10 cellular contexts compared by ENCODE assay signal in the genomic region with DNA sequence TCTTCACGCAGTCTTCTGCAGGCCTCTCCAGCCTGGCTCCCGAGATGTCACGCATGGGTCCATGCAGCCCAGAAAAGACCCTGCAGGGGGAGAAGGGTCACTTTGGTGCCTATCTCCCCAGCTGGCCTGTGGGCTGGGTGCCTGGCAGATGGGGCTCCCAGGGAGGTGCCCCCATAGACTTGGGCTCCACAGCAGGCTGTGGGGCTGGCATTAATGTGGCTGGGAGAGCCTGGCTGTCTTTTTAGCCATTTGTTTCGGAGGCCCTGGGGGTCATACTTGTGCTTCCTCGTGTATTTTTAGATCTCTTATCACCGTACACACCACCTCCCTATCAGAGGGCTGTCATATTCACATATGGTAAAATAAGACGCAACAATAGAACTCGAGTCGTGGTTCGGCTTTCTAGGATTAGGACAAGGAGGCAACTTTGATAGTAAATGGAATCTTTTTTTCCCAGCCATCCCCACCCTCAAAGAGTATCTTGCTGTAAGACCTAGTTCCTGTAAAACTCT.
DNase-seq lines count a peak whose midpoint lies in the region; ATAC-seq and TF ChIP-seq lines count a peak whose summit lies in the region.
"Had no signal": no experiment of that assay in that cellular context is flagged by ENCODE, and none has a peak within 500 bp of the region (broad histone marks: within the 10 kb centered on the region; RNA-seq: fewer than 3 reads in every experiment).

No MANE protein-coding gene starts in this region.

- peak overlapping the region; percentile 87 for H3K4me3 Mint-ChIP-seq in activated CD4-positive, alpha-beta T cell treated with anti-CD3 and anti-CD28 coated beads, Interleukin-2, amount 10 ng/mL, durations not matched to agents 24 days and 14 days

- H3K9me3 ChIP-seq in adrenal gland (replicated peaks in 1 of 3) (no peaks in the 10 kb centered on the region), left lung (no peaks in the 10 kb centered on the region), thoracic aorta (no peaks in the 10 kb centered on the region)

- H3K36me3 ChIP-seq in adrenal gland (replicated peaks in 1 of 2) = no peaks in the 10 kb centered on the region
- no peaks in the 10 kb centered on the region for H3K36me3 ChIP-seq in left lung
- no peaks in the 10 kb centered on the region for H3K36me3 ChIP-seq in thoracic aorta

- no peak for ATAC-seq in left lung
- ATAC-seq in thoracic aorta (ENCODE audit: insufficient number of reproducible peaks, low FRiP score, low read depth) = no peak

- peak overlapping the region; percentile 99 for H3K27ac Mint-ChIP-seq in activated CD4-positive, alpha-beta T cell treated with anti-CD3 and anti-CD28 coated beads, Interleukin-2, amount 10 ng/mL, durations not matched to agents 24 days and 14 days

- TF ChIP-seq POLR2A in adrenal gland (IDR thresholded peaks at IDR 0.05) = no peak

- peaks cover 51 to 92% of the 10 kb centered on the region in 2 donors for H3K4me1 ChIP-seq in adrenal gland (replicated peaks in 1 of 2)
- peaks cover 63 to 100% of the 10 kb centered on the region in 2 donors for H3K4me1 ChIP-seq in left lung
- peaks cover 87 to 99% of the 10 kb centered on the region in 2 donors for H3K4me1 ChIP-seq in thoracic aorta (ENCODE audit: control insufficient read depth in 1 of 2, low read depth in 2 of 2)

- TF ChIP-seq CTCF in adrenal gland (IDR thresholded peaks at IDR 0.05) (no peak), left lung (IDR thresholded peaks at IDR 0.05) (no peak), thoracic aorta (IDR thresholded peaks at IDR 0.05) (no peak)

- H3K27me3 Mint-ChIP-seq in activated CD4-positive, alpha-beta T cell treated with anti-CD3 and anti-CD28 coated beads, Interleukin-2, amount 10 ng/mL, durations not matched to agents 24 days and 14 days = no peaks in the 10 kb centered on the region

- WGBS in adrenal gland, 4 donors = 63 to 72% (median 67%) methylated on average over 10 of the region's 10 CpGs

- H3K4me3 ChIP-seq in adrenal gland (no peak overlapping the region), left lung (no peak overlapping the region), thoracic aorta (peak overlapping the region; percentile 57)

- no peaks in the 10 kb centered on the region for H3K9me3 Mint-ChIP-seq in activated CD4-positive, alpha-beta T cell treated with anti-CD3 and anti-CD28 coated beads, Interleukin-2, amount 10 ng/mL, durations not matched to agents 24 days and 14 days

- intact Hi-C loops in activated CD4-positive, alpha-beta T cell treated with anti-CD3 and anti-CD28 coated beads, Interleukin-2, amount 10 ng/mL, durations not matched to agents 24 days and 14 days (cut with micrococcal nuclease) = loop anchor here (2.0 to 5.0 kb wide), 3 partner anchors 15 to 585 kb away; a partner anchor contains a TSS
- intact Hi-C loops in adrenal gland (cut with DNase I) = loop anchor here in 1 of 2 donors (5.0 kb wide), 1 partner anchor 35 kb away; no protein-coding TSS in a partner anchor
- intact Hi-C loops in left lung (cut with DNase I) = no loop called here

- peaks cover 37% of the 10 kb centered on the region for H3K36me3 Mint-ChIP-seq in activated CD4-positive, alpha-beta T cell treated with anti-CD3 and anti-CD28 coated beads, Interleukin-2, amount 10 ng/mL, durations not matched to agents 24 days and 14 days (ENCODE audit: low read depth)

- H3K4me1 Mint-ChIP-seq in activated CD4-positive, alpha-beta T cell treated with anti-CD3 and anti-CD28 coated beads, Interleukin-2, amount 10 ng/mL, durations not matched to agents 24 days and 14 days = peaks cover 80% of the 10 kb centered on the region

- no peaks in the 10 kb centered on the region for H3K27me3 ChIP-seq in adrenal gland
- no peaks in the 10 kb centered on the region for H3K27me3 ChIP-seq in left lung
- H3K27me3 ChIP-seq in thoracic aorta (replicated peaks; ENCODE audit: insufficient read depth) = no peaks in the 10 kb centered on the region

- peak overlapping the region in 4 of 5 donors; percentile 4 to 82 (median 60) for H3K27ac ChIP-seq in adrenal gland
- H3K27ac ChIP-seq in left lung = peak overlapping the region; percentile 77 to 100
- peak overlapping the region; percentile 79 to 86 for H3K27ac ChIP-seq in thoracic aorta
- H3K27ac ChIP-seq: C4-2B had no signal

- no peak for DNase-seq in activated CD4-positive, alpha-beta T cell treated with anti-CD3 and anti-CD28 coated beads, Interleukin-2, amount 10 ng/mL, durations not matched to agents 24 days and 14 days
- DNase-seq in activated CD4-positive, alpha-beta T cell treated with anti-CD3 and anti-CD28 coated beads for 4 hours = no peak
- DNase-seq in adrenal gland (peak in 1 of 7 donors; percentile 45), left lung (no peak), thoracic aorta (ENCODE audit: low spot score) (no peak), middle frontal gyrus (ENCODE audit: extremely low spot score, low spot score) (no peak), SKM-1 treated with dmso at 0.1 percent for 144 hours (lab: John Stamatoyannopoulos, UW; ENCODE audit: unreplicated experiment) (no peak), anterior cingulate cortex (lab: John Stamatoyannopoulos, UW) (no peak)
- DNase-seq: activated CD4-positive, alpha-beta T cell treated with anti-CD3 and anti-CD28 coated beads for 1 hour had no signal
